30 cellular contexts compared by ENCODE assay signal in the genomic region with DNA sequence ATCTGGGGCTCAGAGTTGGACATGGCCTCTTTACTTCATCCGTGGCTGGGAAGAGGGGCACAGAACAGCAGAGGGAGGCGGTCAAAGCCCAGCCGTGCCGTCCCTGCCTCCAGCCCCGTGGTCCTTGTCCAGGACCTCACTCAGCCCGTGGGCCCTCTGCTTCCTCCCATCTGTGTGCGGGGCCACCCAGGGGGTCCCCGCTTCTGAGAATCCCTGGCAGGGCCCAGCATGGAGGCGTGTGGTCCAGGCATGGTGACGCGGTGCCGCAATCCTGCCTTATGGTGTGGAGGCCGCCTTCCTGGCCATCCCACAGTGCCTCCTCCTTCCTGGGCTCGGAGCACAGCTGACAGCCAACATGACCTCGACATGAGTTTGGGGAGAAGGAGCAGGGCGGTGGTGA.
"Had no signal": no experiment of that assay in that cellular context is flagged by ENCODE, and none has a peak within 500 bp of the region (broad histone marks: within the 10 kb centered on the region; RNA-seq: fewer than 3 reads in every experiment).

No MANE protein-coding gene starts in this region.

- H3K9ac ChIP-seq: neural progenitor cell had no signal

- H3K36me3 ChIP-seq: left lung, lower lobe of right lung, neural progenitor cell, ovary, right lobe of liver, thyroid gland, upper lobe of left lung had no signal

- H3K36me3 Mint-ChIP-seq: natural killer cell had no signal

- ATAC-seq: left colon; left lung; right lobe of liver; stimulated activated naive CD8-positive, alpha-beta T cell treated with anti-CD3 and anti-CD28 coated beads, Interleukin-15, Interleukin-2, amounts not matched to agents 100 U/mL and 50 U/mL, for 24 hours had no signal

- H2AFZ ChIP-seq: neural progenitor cell had no signal

- H3K4me3 Mint-ChIP-seq: immature natural killer cell; mesothelial cell of epicardium; naive B cell; natural killer cell; nephron progenitor cell; neural progenitor cell; stimulated activated memory B cell treated with anti-CD40 and anti-IgM and Interleukin-4, amounts not matched to agents 10 μg/mL and 1 μg/mL and 100 μg/mL, for 72 hours had no signal

- H3K9me3 Mint-ChIP-seq: immature natural killer cell, mesothelial cell of epicardium, natural killer cell had no signal

- H3K4me1 ChIP-seq: left lung, lower lobe of right lung, neural progenitor cell, right atrium auricular region, right lobe of liver, stomach, testis, transverse colon, upper lobe of left lung had no signal

- H3K9me3 ChIP-seq: left lung, lower lobe of right lung, ovary, right atrium auricular region, right lobe of liver, testis, thyroid gland, transverse colon had no signal

- H3K27me3 ChIP-seq: left lung, neural progenitor cell, ovary, right atrium auricular region, right lobe of liver, stomach, testis, thyroid gland, transverse colon, upper lobe of left lung had no signal

- H3K4me3 ChIP-seq: left lung, lower lobe of right lung, neural progenitor cell, ovary, right atrium auricular region, right lobe of liver, smooth muscle cell, stomach, testis, thyroid gland, transverse colon, upper lobe of left lung had no signal

- H3K27ac Mint-ChIP-seq: immature natural killer cell; mesothelial cell of epicardium; natural killer cell; nephron progenitor cell; neural progenitor cell; progenitor cell of endocrine pancreas; stimulated activated memory B cell treated with anti-CD40 and anti-IgM and Interleukin-4, amounts not matched to agents 10 μg/mL and 1 μg/mL and 100 μg/mL, for 72 hours had no signal

- H3K4me2 ChIP-seq: neural progenitor cell, smooth muscle cell had no signal

- DNase-seq: hypothalamus; immature natural killer cell; kidney; left colon; left lung; lower lobe of right lung; mammary epithelial cell; mesenchymal stem cell; naive B cell; natural killer cell; nephron progenitor cell; ovary; right lobe of liver; stimulated activated CD4-positive, alpha-beta T cell treated with anti-CD3 and anti-CD28 coated beads, Interleukin-1b, Interleukin-23, amount 100 ng/mL, for 48 hours; stimulated activated CD4-positive, alpha-beta T cell treated with anti-CD3 and anti-CD28 coated beads, Interleukin-2, amount 100 ng/mL, for 48 hours; stimulated activated CD4-positive, alpha-beta T cell treated with anti-CD3 and anti-CD28 coated beads, Interleukin-4, amount 100 ng/mL, for 4 hours; stimulated activated CD8-positive, alpha-beta memory T cell treated with anti-CD3 and anti-CD28 coated beads, Interleukin-4, amount 100 ng/mL, for 48 hours; stimulated activated naive CD8-positive, alpha-beta T cell treated with anti-CD3 and anti-CD28 coated beads, Interleukin-15, Interleukin-2, amounts not matched to agents 100 U/mL and 50 U/mL, for 24 hours; stomach; testis; thyroid gland; transverse colon had no signal

- H3K4me1 Mint-ChIP-seq: stimulated activated memory B cell treated with anti-CD40 and anti-IgM and Interleukin-4, amounts not matched to agents 10 μg/mL and 1 μg/mL and 100 μg/mL, for 72 hours had no signal

- H3K27ac ChIP-seq: left lung, lower lobe of right lung, neural progenitor cell, ovary, right atrium auricular region, right lobe of liver, stomach, testis, thyroid gland, transverse colon, upper lobe of left lung had no signal

- FAIRE-seq: islet of Langerhans, kidney had no signal

- H3K27me3 Mint-ChIP-seq: naive B cell; stimulated activated memory B cell treated with anti-CD40 and anti-IgM and Interleukin-4, amounts not matched to agents 10 μg/mL and 1 μg/mL and 100 μg/mL, for 72 hours had no signal
